ENCODE assay signal across 8 cellular contexts in the genomic region with DNA sequence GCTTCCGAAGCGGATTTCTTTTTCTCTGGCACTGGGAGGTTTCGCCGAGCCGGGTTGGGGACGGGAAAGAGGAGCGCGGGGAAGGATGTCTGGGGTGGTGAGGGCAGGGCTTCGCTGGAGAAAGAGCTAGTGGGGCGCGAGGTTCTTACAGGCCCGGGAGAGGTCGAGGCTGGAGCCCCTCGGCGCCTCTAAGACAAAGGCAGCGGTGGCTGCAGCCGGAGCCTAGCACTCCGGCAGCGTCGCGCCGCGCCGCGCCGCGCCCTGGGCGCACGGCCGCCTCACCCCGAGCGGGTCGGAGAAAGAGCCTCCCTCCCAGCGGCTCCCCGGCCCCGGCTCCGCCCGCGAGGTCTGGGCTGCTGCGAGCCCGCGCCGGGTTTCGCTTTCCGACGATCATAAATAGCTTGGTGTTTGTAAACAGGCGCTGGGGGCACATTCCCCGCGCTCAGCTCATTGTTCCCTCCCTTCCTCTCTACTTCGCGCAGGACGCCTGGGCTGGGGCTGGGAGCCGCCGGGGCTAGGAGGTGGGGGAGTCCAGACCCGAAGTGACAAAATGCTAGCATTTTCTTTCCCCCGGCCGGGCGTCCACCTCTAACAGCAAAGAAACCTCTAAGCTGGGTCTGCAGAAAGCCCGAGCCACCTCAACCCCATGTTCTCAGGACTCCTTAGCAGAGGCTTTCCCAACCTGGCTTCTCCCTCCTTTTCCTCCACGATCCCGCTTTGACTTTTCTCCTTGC. TPM values are rescaled to one million over a fixed set of nuclear protein-coding genes. Genes with fewer than 3 reads are reported as not detected.
DNase-seq lines count a peak whose midpoint lies in the region; ATAC-seq and TF ChIP-seq lines count a peak whose summit lies in the region.

No MANE protein-coding gene starts in this region.

- H3K27me3 ChIP-seq in esophagus muscularis mucosa, result no peaks in the 10 kb centered on the region
- H3K27me3 ChIP-seq in muscle layer of colon (ENCODE audit: control insufficient read depth in 1 of 2, insufficient read depth in 2 of 2, low read length in 2 of 2), result no peaks in the 10 kb centered on the region
- no peaks in the 10 kb centered on the region for H3K27me3 ChIP-seq in aorta (ENCODE audit: control insufficient read depth in 1 of 2, insufficient read depth in 2 of 2, low read length in 1 of 2)

- H3K9ac ChIP-seq in muscle layer of colon (ENCODE audit: low read length), result peak overlapping the region; percentile 99

- ATAC-seq in aorta (ENCODE audit: low FRiP score), result peak; percentile 60

- peak overlapping the region; percentile 80 for H3K4me3 Mint-ChIP-seq in T-helper 2 cell treated with Interferon-gamma antibody and Interleukin-4, amounts not matched to agents 5 μg/mL and 100 μg/mL, for 36 hours

- peaks cover 92% of the 10 kb centered on the region for H3K27me3 Mint-ChIP-seq in T-helper 2 cell treated with Interferon-gamma antibody and Interleukin-4, amounts not matched to agents 5 μg/mL and 100 μg/mL, for 36 hours (ENCODE audit: low read depth)

- DNase-seq in AG08396 (ENCODE audit: low spot score), result peak; percentile 78
- DNase-seq in GM12865 (ENCODE audit: low read depth), result peak; percentile 51
- DNase-seq in LHCN-M2 (ENCODE audit: low read depth), result peak; percentile 58
- no peak for DNase-seq in T-helper 2 cell treated with Interferon-gamma antibody and Interleukin-4, amounts not matched to agents 5 μg/mL and 100 μg/mL, for 36 hours (ENCODE audit: low spot score)
- DNase-seq in esophagus muscularis mucosa (ENCODE audit: extremely low spot score), result no peak
- DNase-seq in aorta, result peak; percentile 67 to 87
- no peak for DNase-seq in NAMALWA (ENCODE audit: low spot score)

- TF ChIP-seq EP300 in esophagus muscularis mucosa (IDR thresholded peaks at IDR 0.05), result no peak

- intact Hi-C loops in esophagus muscularis mucosa (cut with DNase I) (loop anchor here (5.0 kb wide), 3 partner anchors 783 to 1413 kb away; no protein-coding TSS in a partner anchor), aorta (cut with DNase I) (loop anchor here (1.0 to 10.0 kb wide), 8 partner anchors 141 to 1601 kb away; no protein-coding TSS in a partner anchor)

- H3K4me3 ChIP-seq in GM12865 (ENCODE audit: low read depth, low read length) (peak overlapping the region; percentile 56), esophagus muscularis mucosa (peak overlapping the region; percentile 77 to 85 (median 80)), muscle layer of colon (ENCODE audit: low read depth in 1 of 2, low read length in 2 of 2) (peak overlapping the region; percentile 61 to 88), aorta (ENCODE audit: low read length in 2 of 2) (peak overlapping the region; percentile 78 to 91)

- no peaks in the 10 kb centered on the region for H3K9me3 Mint-ChIP-seq in T-helper 2 cell treated with Interferon-gamma antibody and Interleukin-4, amounts not matched to agents 5 μg/mL and 100 μg/mL, for 36 hours

- no peak overlapping the region for H3K27ac Mint-ChIP-seq in T-helper 2 cell treated with Interferon-gamma antibody and Interleukin-4, amounts not matched to agents 5 μg/mL and 100 μg/mL, for 36 hours

- H3K9me3 ChIP-seq in esophagus muscularis mucosa (no peaks in the 10 kb centered on the region), muscle layer of colon (ENCODE audit: low read length) (no peaks in the 10 kb centered on the region), aorta (ENCODE audit: control insufficient read depth, low read length) (no peaks in the 10 kb centered on the region)

- H3K36me3 Mint-ChIP-seq in T-helper 2 cell treated with Interferon-gamma antibody and Interleukin-4, amounts not matched to agents 5 μg/mL and 100 μg/mL, for 36 hours (ENCODE audit: low read depth), result no peaks in the 10 kb centered on the region

- under 1% methylated on average over 49 of the region's 61 CpGs for WGBS in esophagus muscularis mucosa
- 0% methylated on average over 58 to 61 of the region's 61 CpGs for WGBS in aorta, 2 donors

- H3K4me1 ChIP-seq in esophagus muscularis mucosa (peaks cover 0 to 38% (median 30%) of the 10 kb centered on the region in 4 donors), muscle layer of colon (ENCODE audit: insufficient read depth, low read length) (peaks cover 19% of the 10 kb centered on the region), aorta (ENCODE audit: control insufficient read depth in 1 of 2, insufficient read depth in 2 of 2, low read length in 2 of 2) (no peaks in the 10 kb centered on the region)

- TF ChIP-seq POLR2A in esophagus muscularis mucosa (IDR thresholded peaks at IDR 0.05; ENCODE audit: low read depth), result no peak

- TF ChIP-seq CTCF in GM12865 (IDR thresholded peaks at IDR 0.05; ENCODE audit: insufficient read depth, low read depth, low read length, missing control alignments) (no peak), esophagus muscularis mucosa (IDR thresholded peaks at IDR 0.05) (no peak)

- peak overlapping the region; percentile 86 to 98 (median 93) for H3K27ac ChIP-seq in esophagus muscularis mucosa (replicated peaks in 1 of 4)
- peak overlapping the region; percentile 94 for H3K27ac ChIP-seq in muscle layer of colon (ENCODE audit: low read depth, low read length)
- peak overlapping the region; percentile 63 to 87 for H3K27ac ChIP-seq in aorta (ENCODE audit: low read depth in 1 of 2, low read length in 2 of 2)

- peaks cover 0 to under 1% (median 0%) of the 10 kb centered on the region in 4 donors for H3K36me3 ChIP-seq in esophagus muscularis mucosa
- H3K36me3 ChIP-seq in muscle layer of colon (ENCODE audit: insufficient read depth, low read length), result peaks cover 10% of the 10 kb centered on the region
- no peaks in the 10 kb centered on the region for H3K36me3 ChIP-seq in aorta (ENCODE audit: control insufficient read depth in 1 of 2, insufficient read depth in 2 of 2, low read length in 1 of 2)

- H3K4me1 Mint-ChIP-seq in T-helper 2 cell treated with Interferon-gamma antibody and Interleukin-4, amounts not matched to agents 5 μg/mL and 100 μg/mL, for 36 hours (ENCODE audit: low read depth), result peaks cover 17% of the 10 kb centered on the region

RNA-seq across cellular contexts. Expression of a gene that starts 0.8 kb away (rescaled TPM):
- 2.9 and 3.3 TPM in 2 replicates for total RNA-seq in LHCN-M2 (2014; rRNA removed)
- 1.0 TPM for polyA plus RNA-seq in LHCN-M2 (2012)
- total RNA-seq in esophagus muscularis mucosa, result 100 to 1,000 TPM in 3 of 4 donors, 10 to 100 TPM in 1; 89.8 to 166 (median 132) TPM
- total RNA-seq in aorta, result 10 to 100 TPM; 35.4 to 76.6 TPM
- polyA plus RNA-seq in aorta, result 10 to 100 TPM in 1 of 2 donors, 1 to 10 TPM in 1; 7.6 to 31.5 TPM

Comparison
In these comparisons a context has a peak if more than half of its experiments do, and no peak if none do; other contexts are left out.
1. DNase-seq: peak in AG08396 (single experiment), GM12865 (single experiment), LHCN-M2 (single experiment) and aorta (2 of 2); none in T-helper 2 cell treated with Interferon-gamma antibody and Interleukin-4, amounts not matched to agents 5 μg/mL and 100 μg/mL, for 36 hours (single experiment), esophagus muscularis mucosa (single experiment) and NAMALWA (single experiment).
2. Peak in every context shown above with its lines, with median percentiles within 50 percentile points of each other: H3K4me3 ChIP-seq and H3K27ac ChIP-seq.